ENCODE assay signal across 1 cellular context in the genomic region with DNA sequence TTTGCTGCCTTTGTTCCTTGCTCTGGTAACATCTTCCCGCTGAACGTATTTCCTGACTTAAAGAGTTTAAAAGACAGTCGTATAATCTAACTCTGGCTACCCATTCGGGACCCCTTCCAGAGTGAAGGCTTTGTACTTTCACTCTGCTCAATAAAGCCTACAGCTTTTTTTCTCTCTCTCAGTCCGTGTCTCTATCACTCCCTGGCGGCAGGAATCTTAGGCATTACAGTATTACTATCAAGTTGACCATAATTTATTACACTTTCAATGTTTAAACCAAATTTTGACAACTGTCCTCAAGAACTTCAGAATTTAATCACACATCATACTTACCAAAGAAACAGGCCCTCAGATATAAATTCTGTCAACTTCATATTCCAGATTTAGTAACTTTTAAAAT.
TF ChIP-seq lines count a peak whose summit lies in the region.

No MANE protein-coding gene starts in this region.

TF ChIP-seq in GM23338, 12 proteins besides CTCF, POLR2A, EP300 and RAD21 (continued from another document):
- TF ChIP-seq, protein P1, sequence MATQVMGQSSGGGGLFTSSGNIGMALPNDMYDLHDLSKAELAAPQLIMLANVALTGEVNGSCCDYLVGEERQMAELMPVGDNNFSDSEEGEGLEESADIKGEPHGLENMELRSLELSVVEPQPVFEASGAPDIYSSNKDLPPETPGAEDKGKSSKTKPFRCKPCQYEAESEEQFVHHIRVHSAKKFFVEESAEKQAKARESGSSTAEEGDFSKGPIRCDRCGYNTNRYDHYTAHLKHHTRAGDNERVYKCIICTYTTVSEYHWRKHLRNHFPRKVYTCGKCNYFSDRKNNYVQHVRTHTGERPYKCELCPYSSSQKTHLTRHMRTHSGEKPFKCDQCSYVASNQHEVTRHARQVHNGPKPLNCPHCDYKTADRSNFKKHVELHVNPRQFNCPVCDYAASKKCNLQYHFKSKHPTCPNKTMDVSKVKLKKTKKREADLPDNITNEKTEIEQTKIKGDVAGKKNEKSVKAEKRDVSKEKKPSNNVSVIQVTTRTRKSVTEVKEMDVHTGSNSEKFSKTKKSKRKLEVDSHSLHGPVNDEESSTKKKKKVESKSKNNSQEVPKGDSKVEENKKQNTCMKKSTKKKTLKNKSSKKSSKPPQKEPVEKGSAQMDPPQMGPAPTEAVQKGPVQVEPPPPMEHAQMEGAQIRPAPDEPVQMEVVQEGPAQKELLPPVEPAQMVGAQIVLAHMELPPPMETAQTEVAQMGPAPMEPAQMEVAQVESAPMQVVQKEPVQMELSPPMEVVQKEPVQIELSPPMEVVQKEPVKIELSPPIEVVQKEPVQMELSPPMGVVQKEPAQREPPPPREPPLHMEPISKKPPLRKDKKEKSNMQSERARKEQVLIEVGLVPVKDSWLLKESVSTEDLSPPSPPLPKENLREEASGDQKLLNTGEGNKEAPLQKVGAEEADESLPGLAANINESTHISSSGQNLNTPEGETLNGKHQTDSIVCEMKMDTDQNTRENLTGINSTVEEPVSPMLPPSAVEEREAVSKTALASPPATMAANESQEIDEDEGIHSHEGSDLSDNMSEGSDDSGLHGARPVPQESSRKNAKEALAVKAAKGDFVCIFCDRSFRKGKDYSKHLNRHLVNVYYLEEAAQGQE (IDR thresholded peaks at IDR 0.05; ENCODE audit: unreplicated experiment), result no peak
- TF ChIP-seq CREB1 (CRISPR knock-in tag; IDR thresholded peaks at IDR 0.05; ENCODE audit: low read depth), result no peak
